10 cellular contexts compared by ENCODE assay signal in genomic region chr9:109182940-109183798, GRCh38. TPM values are rescaled to one million over a fixed set of nuclear protein-coding genes. Genes with fewer than 3 reads are reported as not detected.
DNase-seq lines count a peak whose midpoint lies in the region; ATAC-seq and TF ChIP-seq lines count a peak whose summit lies in the region.
"Had no signal": no experiment of that assay in that cellular context is flagged by ENCODE, and none has a peak within 500 bp of the region (broad histone marks: within the 10 kb centered on the region; RNA-seq: fewer than 3 reads in every experiment).

No MANE protein-coding gene starts in this region.

- peak; percentile 55 to 71 (median 66) for TF ChIP-seq CTCF in HCT116 (IDR thresholded peaks at IDR 0.05 in 2 of 3, conservative IDR thresholded peaks at IDR 0.05 in 1 of 3; ENCODE audit: borderline replicate concordance in 1 of 3, insufficient read depth in 1 of 3, low read depth in 2 of 3, low read length in 2 of 3)
- TF ChIP-seq CTCF in RWPE1 (conservative IDR thresholded peaks at IDR 0.05; ENCODE audit: low read depth) = peak; percentile 60
- peak; percentile 60 for TF ChIP-seq CTCF in fibroblast of pulmonary artery (IDR thresholded peaks at IDR 0.05; ENCODE audit: low read length, missing control alignments)

- no peak overlapping the region for H3K9ac ChIP-seq in HCT116 (ENCODE audit: low read length)

- POLR2A ChIA-PET in HCT116 (lab: Charles Lee) (interaction anchor here (1.5 kb wide), 1 partner anchor 171 kb away, joined by 3 read pairs; no protein-coding TSS in a partner anchor), RWPE1 (lab: Yijun Ruan, JAX; ENCODE audit: low non-redundant PET) (no interaction called here)

- H3K4me3 ChIP-seq in HCT116 (replicated peaks in 1 of 2; ENCODE audit: low read depth in 1 of 2, low read length in 2 of 2) = no peak overlapping the region
- no peak overlapping the region for H3K4me3 ChIP-seq in fibroblast of pulmonary artery (replicated peaks; ENCODE audit: low read depth, low read length)

- TF ChIP-seq RAD21 in HCT116 (IDR thresholded peaks at IDR 0.05; ENCODE audit: low read depth) = peak; percentile 43

- H4K20me1 ChIP-seq in HCT116 (ENCODE audit: insufficient read depth) = no peaks in the 10 kb centered on the region

- H3K79me2 ChIP-seq in HCT116 (ENCODE audit: insufficient read depth, low read length) = no peaks in the 10 kb centered on the region

- H2AFZ ChIP-seq in HCT116 (ENCODE audit: low read depth, low read length, poor library complexity, severe bottlenecking) = peak overlapping the region; percentile 38

- no peaks in the 10 kb centered on the region for H3K36me3 ChIP-seq in HCT116 (ENCODE audit: control insufficient read depth in 1 of 2, insufficient read depth in 2 of 2, low read length in 2 of 2)

- TF ChIP-seq POLR2A in HCT116 (IDR thresholded peaks at IDR 0.05; ENCODE audit: borderline replicate concordance, extremely low read depth, insufficient read depth, insufficient read length) = no peak

- DNase-seq in ELR (ENCODE audit: low read depth) (peak; percentile 64), HCT116 (ENCODE audit: low read depth, low spot score) (peak; percentile 47), RWPE1 (ENCODE audit: low spot score) (peak; percentile 64), fibroblast of pulmonary artery (ENCODE audit: low read depth) (peak; percentile 30), NCI-H2227 (lab: John Stamatoyannopoulos, UW; ENCODE audit: unreplicated experiment) (no peak), activated gamma-delta T cell treated with Interleukin-2 at 50 U/mL for 16 hours (no peak)
- DNase-seq in stimulated activated naive CD8-positive, alpha-beta T cell treated with anti-CD3 and anti-CD28 coated beads, Interleukin-15, Interleukin-2, amounts not matched to agents 100 U/mL and 50 U/mL, for 24 hours = peak; percentile 17
- no peak for DNase-seq in activated CD4-positive, alpha-beta T cell treated with anti-CD3 and anti-CD28 coated beads for 4 hours
- DNase-seq: activated B cell treated with CpG ODN at 0.5 μM for 24 hours, naive B cell had no signal

- CTCF ChIA-PET in HCT116 (lab: Charles Lee) = interaction anchor here (0.7 to 2.1 kb wide), 27 partner anchors 9 to 287 kb away, joined by 3 to 18 read pairs (median 4); partner anchors contain the start of gene EPB41L4B
- CTCF ChIA-PET in RWPE1 (lab: Yijun Ruan, JAX) = interaction anchor here (0.6 to 2.0 kb wide), 29 partner anchors 9 to 482 kb away, joined by 3 to 16 read pairs (median 4); partner anchors contain the start of gene TMEM245

- H3K4me2 ChIP-seq in HCT116 (ENCODE audit: low read length) = no peak overlapping the region; the same call in 1 of the 2 replicates

- ATAC-seq in HCT116 = peak; percentile 93
- peak; percentile 21 for ATAC-seq in stimulated activated naive CD8-positive, alpha-beta T cell treated with anti-CD3 and anti-CD28 coated beads, Interleukin-15, Interleukin-2, amounts not matched to agents 100 U/mL and 50 U/mL, for 24 hours

- no peak overlapping the region for H3K27ac ChIP-seq in HCT116 (ENCODE audit: low read depth, low read length)
- no peak overlapping the region for H3K27ac ChIP-seq in RWPE1

- H3K27me3 ChIP-seq in HCT116 (ENCODE audit: insufficient read depth, low read length) = no peaks in the 10 kb centered on the region

- intact Hi-C loops in HCT116 (cut with micrococcal nuclease) = loop anchor here (2.0 kb wide), 1 partner anchor 138 kb away; the partner anchor contains the start of gene EPB41L4B

- no peaks in the 10 kb centered on the region for H3K9me3 ChIP-seq in HCT116 (ENCODE audit: control insufficient read depth in 1 of 2, insufficient read depth in 1 of 2, low read depth in 1 of 2, low read length in 2 of 2)

- H3K4me1 ChIP-seq in HCT116 (ENCODE audit: control insufficient read depth in 1 of 2, insufficient read depth in 2 of 2, low read length in 2 of 2) = peaks cover 0 to 10% of the 10 kb centered on the region in 2 experiments; a peak in 1 of 4 replicates

- RAD21 ChIA-PET in HCT116 (lab: Charles Lee; ENCODE audit: low non-redundant PET in 1 of 2, low total read pairs in 2 of 2, uncharacterized antibody in 2 of 2, unreplicated experiment in 2 of 2) = interaction anchor here in 1 of 2 experiments (0.6 to 1.0 kb wide), 2 partner anchors 133 to 145 kb away, joined by 3 to 5 read pairs; no protein-coding TSS in a partner anchor

- no TSS peak for BruUV-seq in HCT116 (replicated peaks; lab: Mats Ljungman, UMichigan)

- no peaks in the 10 kb centered on the region for H3K9me2 ChIP-seq in HCT116 (ENCODE audit: insufficient read depth)

TF ChIP-seq in HCT116, 20 proteins besides CTCF, POLR2A, EP300 and RAD21:
- peak; percentile 39; the same call in 1 of the 2 replicates for TF ChIP-seq CBX3 (IDR thresholded peaks at IDR 0.05; ENCODE audit: low read depth)
- no peak for TF ChIP-seq ATF3 (IDR thresholded peaks at IDR 0.05)

RNA-seq across cellular contexts. Expression of gene FRRS1L, which starts 16.1 kb away (rescaled TPM):
- not detected for total RNA-seq in HCT116 (2021; ENCODE audit: unreplicated experiment)
- polyA plus RNA-seq in HCT116 (2012) = 0.01 TPM in 1 of 2 replicates, not detected in the other
- total RNA-seq: activated B cell treated with CpG ODN at 0.5 μM for 24 hours had no signal

Comparison
In these comparisons a context has a peak if more than half of its experiments do, and no peak if none do; other contexts are left out.
1. DNase-seq: peak in ELR (single experiment), HCT116 (single experiment), RWPE1 (single experiment), fibroblast of pulmonary artery (single experiment) and stimulated activated naive CD8-positive, alpha-beta T cell treated with anti-CD3 and anti-CD28 coated beads, Interleukin-15, Interleukin-2, amounts not matched to agents 100 U/mL and 50 U/mL, for 24 hours (single experiment); none in NCI-H2227 (single experiment), activated gamma-delta T cell treated with Interleukin-2 at 50 U/mL for 16 hours (single experiment) and activated CD4-positive, alpha-beta T cell treated with anti-CD3 and anti-CD28 coated beads for 4 hours (0 of 2).
2. Peak in every context shown above with its lines, with median percentiles within 50 percentile points of each other: CTCF ChIP-seq.